In the genomic region with DNA sequence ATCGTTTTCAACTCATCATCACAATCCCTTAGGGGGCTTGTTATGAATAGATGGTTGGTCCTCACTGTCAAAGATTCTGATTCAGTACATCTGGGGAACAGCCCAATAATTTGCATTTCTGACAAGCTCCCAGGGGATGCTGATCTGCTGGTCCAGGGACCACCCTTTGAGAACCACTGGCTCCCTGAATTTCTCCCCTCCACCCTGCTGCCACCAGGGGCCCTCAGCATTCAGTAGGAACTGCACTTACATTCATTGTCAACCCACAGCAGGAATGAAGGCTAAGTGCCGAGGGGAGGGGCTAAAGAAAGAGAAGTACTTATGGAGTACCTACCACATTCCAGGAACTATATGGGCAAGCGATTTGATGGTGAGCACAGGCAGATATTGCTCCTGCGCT, we compare ENCODE assay signal across 2 cellular contexts.
TF ChIP-seq lines count a peak whose summit lies in the region.

No MANE protein-coding gene starts in this region.

TF ChIP-seq in Ishikawa, 13 proteins besides CTCF, POLR2A, EP300 and RAD21 (continued from another document):
- no peak for TF ChIP-seq REST (IDR thresholded peaks at IDR 0.05; ENCODE audit: low read depth)

TF ChIP-seq in GM12878, 131 proteins besides CTCF, POLR2A, EP300 and RAD21 (continued from another document):
- TF ChIP-seq, protein P1, sequence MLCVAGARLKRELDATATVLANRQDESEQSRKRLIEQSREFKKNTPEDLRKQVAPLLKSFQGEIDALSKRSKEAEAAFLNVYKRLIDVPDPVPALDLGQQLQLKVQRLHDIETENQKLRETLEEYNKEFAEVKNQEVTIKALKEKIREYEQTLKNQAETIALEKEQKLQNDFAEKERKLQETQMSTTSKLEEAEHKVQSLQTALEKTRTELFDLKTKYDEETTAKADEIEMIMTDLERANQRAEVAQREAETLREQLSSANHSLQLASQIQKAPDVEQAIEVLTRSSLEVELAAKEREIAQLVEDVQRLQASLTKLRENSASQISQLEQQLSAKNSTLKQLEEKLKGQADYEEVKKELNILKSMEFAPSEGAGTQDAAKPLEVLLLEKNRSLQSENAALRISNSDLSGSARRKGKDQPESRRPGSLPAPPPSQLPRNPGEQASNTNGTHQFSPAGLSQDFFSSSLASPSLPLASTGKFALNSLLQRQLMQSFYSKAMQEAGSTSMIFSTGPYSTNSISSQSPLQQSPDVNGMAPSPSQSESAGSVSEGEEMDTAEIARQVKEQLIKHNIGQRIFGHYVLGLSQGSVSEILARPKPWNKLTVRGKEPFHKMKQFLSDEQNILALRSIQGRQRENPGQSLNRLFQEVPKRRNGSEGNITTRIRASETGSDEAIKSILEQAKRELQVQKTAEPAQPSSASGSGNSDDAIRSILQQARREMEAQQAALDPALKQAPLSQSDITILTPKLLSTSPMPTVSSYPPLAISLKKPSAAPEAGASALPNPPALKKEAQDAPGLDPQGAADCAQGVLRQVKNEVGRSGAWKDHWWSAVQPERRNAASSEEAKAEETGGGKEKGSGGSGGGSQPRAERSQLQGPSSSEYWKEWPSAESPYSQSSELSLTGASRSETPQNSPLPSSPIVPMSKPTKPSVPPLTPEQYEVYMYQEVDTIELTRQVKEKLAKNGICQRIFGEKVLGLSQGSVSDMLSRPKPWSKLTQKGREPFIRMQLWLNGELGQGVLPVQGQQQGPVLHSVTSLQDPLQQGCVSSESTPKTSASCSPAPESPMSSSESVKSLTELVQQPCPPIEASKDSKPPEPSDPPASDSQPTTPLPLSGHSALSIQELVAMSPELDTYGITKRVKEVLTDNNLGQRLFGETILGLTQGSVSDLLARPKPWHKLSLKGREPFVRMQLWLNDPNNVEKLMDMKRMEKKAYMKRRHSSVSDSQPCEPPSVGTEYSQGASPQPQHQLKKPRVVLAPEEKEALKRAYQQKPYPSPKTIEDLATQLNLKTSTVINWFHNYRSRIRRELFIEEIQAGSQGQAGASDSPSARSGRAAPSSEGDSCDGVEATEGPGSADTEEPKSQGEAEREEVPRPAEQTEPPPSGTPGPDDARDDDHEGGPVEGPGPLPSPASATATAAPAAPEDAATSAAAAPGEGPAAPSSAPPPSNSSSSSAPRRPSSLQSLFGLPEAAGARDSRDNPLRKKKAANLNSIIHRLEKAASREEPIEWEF (IDR thresholded peaks at IDR 0.05; ENCODE audit: insufficient replicate concordance, low read depth, low read length) = no peak
- TF ChIP-seq SRF (IDR thresholded peaks at IDR 0.05; ENCODE audit: low read depth in 2 of 2, low read length in 2 of 2) = no peak
- TF ChIP-seq PAX8 (IDR thresholded peaks at IDR 0.05) = no peak
- no peak for TF ChIP-seq HSF1 (IDR thresholded peaks at IDR 0.05; ENCODE audit: low read depth, low read length)
- no peak for TF ChIP-seq LARP7 (IDR thresholded peaks at IDR 0.05)
- TF ChIP-seq BACH1 (IDR thresholded peaks at IDR 0.05; ENCODE audit: borderline replicate concordance) = no peak
- TF ChIP-seq NR2F1 (conservative IDR thresholded peaks at IDR 0.05) = no peak
- no peak for TF ChIP-seq TCF7 (IDR thresholded peaks at IDR 0.05; ENCODE audit: borderline replicate concordance)
- TF ChIP-seq, protein P2, sequence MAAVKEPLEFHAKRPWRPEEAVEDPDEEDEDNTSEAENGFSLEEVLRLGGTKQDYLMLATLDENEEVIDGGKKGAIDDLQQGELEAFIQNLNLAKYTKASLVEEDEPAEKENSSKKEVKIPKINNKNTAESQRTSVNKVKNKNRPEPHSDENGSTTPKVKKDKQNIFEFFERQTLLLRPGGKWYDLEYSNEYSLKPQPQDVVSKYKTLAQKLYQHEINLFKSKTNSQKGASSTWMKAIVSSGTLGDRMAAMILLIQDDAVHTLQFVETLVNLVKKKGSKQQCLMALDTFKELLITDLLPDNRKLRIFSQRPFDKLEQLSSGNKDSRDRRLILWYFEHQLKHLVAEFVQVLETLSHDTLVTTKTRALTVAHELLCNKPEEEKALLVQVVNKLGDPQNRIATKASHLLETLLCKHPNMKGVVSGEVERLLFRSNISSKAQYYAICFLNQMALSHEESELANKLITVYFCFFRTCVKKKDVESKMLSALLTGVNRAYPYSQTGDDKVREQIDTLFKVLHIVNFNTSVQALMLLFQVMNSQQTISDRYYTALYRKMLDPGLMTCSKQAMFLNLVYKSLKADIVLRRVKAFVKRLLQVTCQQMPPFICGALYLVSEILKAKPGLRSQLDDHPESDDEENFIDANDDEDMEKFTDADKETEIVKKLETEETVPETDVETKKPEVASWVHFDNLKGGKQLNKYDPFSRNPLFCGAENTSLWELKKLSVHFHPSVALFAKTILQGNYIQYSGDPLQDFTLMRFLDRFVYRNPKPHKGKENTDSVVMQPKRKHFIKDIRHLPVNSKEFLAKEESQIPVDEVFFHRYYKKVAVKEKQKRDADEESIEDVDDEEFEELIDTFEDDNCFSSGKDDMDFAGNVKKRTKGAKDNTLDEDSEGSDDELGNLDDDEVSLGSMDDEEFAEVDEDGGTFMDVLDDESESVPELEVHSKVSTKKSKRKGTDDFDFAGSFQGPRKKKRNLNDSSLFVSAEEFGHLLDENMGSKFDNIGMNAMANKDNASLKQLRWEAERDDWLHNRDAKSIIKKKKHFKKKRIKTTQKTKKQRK (IDR thresholded peaks at IDR 0.05; ENCODE audit: low read depth, low read length) = no peak
- TF ChIP-seq DPF2 (IDR thresholded peaks at IDR 0.05) = no peak
- TF ChIP-seq EED (IDR thresholded peaks at IDR 0.05; ENCODE audit: low read depth) = no peak
